In genomic region chr2:206920310-206920709, GRCh38 we compare ENCODE assay signal across 25 cellular contexts. TPM values are rescaled to one million over a fixed set of nuclear protein-coding genes. Genes with fewer than 3 reads are reported as not detected.
"Had no signal": no experiment of that assay in that cellular context is flagged by ENCODE, and none has a peak within 500 bp of the region (broad histone marks: within the 10 kb centered on the region; RNA-seq: fewer than 3 reads in every experiment).

No MANE protein-coding gene starts in this region.

- H3K9me3 ChIP-seq: body of pancreas, mucosa of descending colon, prostate gland, suprapubic skin had no signal

- H3K4me3 ChIP-seq: body of pancreas, dorsolateral prefrontal cortex, mucosa of descending colon, prostate gland, skin epidermis, suprapubic skin had no signal

- H3K4me1 ChIP-seq: body of pancreas, prostate gland, suprapubic skin had no signal

- H3K36me3 ChIP-seq: prostate gland, suprapubic skin had no signal

- DNase-seq: activated CD4-positive, alpha-beta T cell treated with anti-CD3 and anti-CD28 coated beads, Interleukin-2, amount 10 ng/mL, durations not matched to agents 7 days and 5 days; activated CD8-positive, alpha-beta T cell treated with anti-CD3 and anti-CD28 coated beads, Interleukin-2, amount 10 ng/mL, durations not matched to agents 7 days and 5 days; activated naive CD4-positive, alpha-beta T cell treated with anti-CD3 and anti-CD28 coated beads for 36 hours; activated T-cell treated with anti-CD3 and anti-CD28 coated beads, Interleukin-2, amount 50 U/mL, for 4 hours; body of pancreas; caudate nucleus; dorsolateral prefrontal cortex; foreskin melanocyte; glutamatergic neuron; hypothalamus; left ventricle myocardium superior; mucosa of descending colon; naive B cell; right cardiac atrium; stimulated activated CD4-positive, alpha-beta T cell treated with anti-CD3 and anti-CD28 coated beads, Interleukin-15, amount 100 ng/mL, for 24 hours; stimulated activated CD4-positive, alpha-beta T cell treated with anti-CD3 and anti-CD28 coated beads, Interleukin-2, amount 100 ng/mL, for 48 hours; stimulated activated naive CD8-positive, alpha-beta T cell treated with anti-CD3 and anti-CD28 coated beads, Interleukin-15, amount 100 ng/mL, for 72 hours; trophoblast cell had no signal

- FAIRE-seq: colon had no signal

- H3K27me3 ChIP-seq: body of pancreas, dorsolateral prefrontal cortex, suprapubic skin had no signal

- H3K27ac ChIP-seq: body of pancreas, dorsolateral prefrontal cortex, epithelial cell of prostate, prostate gland, skin epidermis, suprapubic skin had no signal

RNA-seq across cellular contexts. Expression of gene CPO, which starts 19.0 kb away (rescaled TPM):
- total RNA-seq: activated CD4-positive, alpha-beta T cell treated with anti-CD3 and anti-CD28 coated beads, Interleukin-2, amount 10 ng/mL, durations not matched to agents 7 days and 5 days; activated CD8-positive, alpha-beta T cell treated with anti-CD3 and anti-CD28 coated beads, Interleukin-2, amount 10 ng/mL, durations not matched to agents 7 days and 5 days; activated naive CD4-positive, alpha-beta T cell treated with anti-CD3 and anti-CD28 coated beads for 36 hours; activated T-cell treated with anti-CD3 and anti-CD28 coated beads, Interleukin-2, amount 50 U/mL, for 4 hours; body of pancreas; kidney epithelial cell; osteoblast had no signal
